Comparison of ENCODE assay signal across 21 cellular contexts in genomic region chr3:61146010-61146569, GRCh38.
DNase-seq lines count a peak whose midpoint lies in the region; ATAC-seq lines count a peak whose summit lies in the region.
"Had no signal": no experiment of that assay in that cellular context is flagged by ENCODE, and none has a peak within 500 bp of the region (broad histone marks: within the 10 kb centered on the region; RNA-seq: fewer than 3 reads in every experiment).

No MANE protein-coding gene starts in this region.

- peaks cover 7 to 9% of the 10 kb centered on the region in 2 donors for H3K9me3 Mint-ChIP-seq in stimulated activated naive CD8-positive, alpha-beta T cell treated with anti-CD3 and anti-CD28 coated beads, Interleukin-15, amount 100 ng/mL, for 72 hours
- H3K9me3 Mint-ChIP-seq: activated naive CD4-positive, alpha-beta T cell treated with anti-CD3 and anti-CD28 coated beads, Interleukin-2, amount 50 U/mL, for 72 hours had no signal

- no peak overlapping the region for H3K9ac ChIP-seq in endocrine pancreas (ENCODE audit: control insufficient read depth, insufficient read depth, low read length)

- ATAC-seq in GM18870 (IDR thresholded peaks at IDR 0.05; ENCODE audit: unreplicated experiment) (peak; percentile 77), HG02798 (IDR thresholded peaks at IDR 0.05; ENCODE audit: poor library complexity, unreplicated experiment) (peak; percentile 39)
- no peak for ATAC-seq in stimulated activated naive CD8-positive, alpha-beta T cell treated with anti-CD3 and anti-CD28 coated beads, Interleukin-15, amount 100 ng/mL, for 72 hours
- ATAC-seq: activated naive CD4-positive, alpha-beta T cell treated with anti-CD3 and anti-CD28 coated beads, Interleukin-2, amount 50 U/mL, for 72 hours; stimulated activated naive CD8-positive, alpha-beta T cell treated with anti-CD3 and anti-CD28 coated beads, Interleukin-15, Interleukin-2, amounts not matched to agents 100 U/mL and 50 U/mL, for 24 hours had no signal

- H3K9me3 ChIP-seq in endocrine pancreas (ENCODE audit: control insufficient read depth, low read length): no peaks in the 10 kb centered on the region
- H3K9me3 ChIP-seq: ascending aorta had no signal

- no peaks in the 10 kb centered on the region for H3K4me1 Mint-ChIP-seq in stimulated activated naive CD8-positive, alpha-beta T cell treated with anti-CD3 and anti-CD28 coated beads, Interleukin-15, amount 100 ng/mL, for 72 hours
- H3K4me1 Mint-ChIP-seq: CD8-positive, alpha-beta memory T cell; central memory CD8-positive, alpha-beta T cell had no signal

- peak overlapping the region; percentile 75 for H3K4me3 ChIP-seq in endocrine pancreas (ENCODE audit: control insufficient read depth, insufficient read depth, low read length)
- H3K4me3 ChIP-seq: ascending aorta, lung, tibial nerve had no signal

- peaks cover 13% of the 10 kb centered on the region for H3K4me1 ChIP-seq in endocrine pancreas (ENCODE audit: control insufficient read depth, insufficient read depth, low read length)
- H3K4me1 ChIP-seq: ascending aorta, tibial nerve had no signal

- H3K27me3 ChIP-seq in endocrine pancreas (ENCODE audit: control insufficient read depth, insufficient read depth, low read length): no peaks in the 10 kb centered on the region
- H3K27me3 ChIP-seq: ascending aorta, tibial nerve had no signal

- no peak overlapping the region for H3K4me3 Mint-ChIP-seq in stimulated activated naive CD8-positive, alpha-beta T cell treated with anti-CD3 and anti-CD28 coated beads, Interleukin-15, amount 100 ng/mL, for 72 hours
- H3K4me3 Mint-ChIP-seq: CD8-positive, alpha-beta memory T cell; central memory CD8-positive, alpha-beta T cell had no signal

- H3K27ac Mint-ChIP-seq in stimulated activated naive CD8-positive, alpha-beta T cell treated with anti-CD3 and anti-CD28 coated beads, Interleukin-15, amount 100 ng/mL, for 72 hours: no peak overlapping the region
- H3K27ac Mint-ChIP-seq: activated naive CD4-positive, alpha-beta T cell treated with anti-CD3 and anti-CD28 coated beads, Interleukin-2, amount 50 U/mL, for 72 hours; CD8-positive, alpha-beta memory T cell had no signal

- no peaks in the 10 kb centered on the region for H3K27me3 Mint-ChIP-seq in stimulated activated naive CD8-positive, alpha-beta T cell treated with anti-CD3 and anti-CD28 coated beads, Interleukin-15, amount 100 ng/mL, for 72 hours
- H3K27me3 Mint-ChIP-seq: central memory CD8-positive, alpha-beta T cell had no signal

- peak; percentile 17 to 22 for DNase-seq in NCI-H446 (lab: John Stamatoyannopoulos, UW)
- DNase-seq in stimulated activated naive CD8-positive, alpha-beta T cell treated with anti-CD3 and anti-CD28 coated beads, Interleukin-15, amount 100 ng/mL, for 72 hours: no peak
- DNase-seq in T1000 (lab: John Stamatoyannopoulos, UW): no peak
- DNase-seq in SIG-M5 treated with dmso at 0.1 percent for 504 hours (lab: John Stamatoyannopoulos, UW; ENCODE audit: unreplicated experiment): no peak
- DNase-seq: CD8-positive, alpha-beta memory T cell; DMS79 treated with DMSO at 0.1 percent for 48 hours; hippocampal formation; Karpas-422; NCI-H1048; NCI-H226; small intestine; stimulated activated CD4-positive, alpha-beta T cell treated with anti-CD3 and anti-CD28 coated beads, Interleukin-2, amount 100 ng/mL, for 48 hours; stimulated activated naive CD8-positive, alpha-beta T cell treated with anti-CD3 and anti-CD28 coated beads, Interleukin-15, Interleukin-2, amounts not matched to agents 100 U/mL and 50 U/mL, for 24 hours had no signal

- H3K36me3 ChIP-seq in endocrine pancreas (ENCODE audit: control insufficient read depth, insufficient read depth, low read length): no peaks in the 10 kb centered on the region
- H3K36me3 ChIP-seq: ascending aorta, tibial nerve had no signal

Comparison
In these comparisons a context has a peak if more than half of its experiments do, and no peak if none do; other contexts are left out.
1. DNase-seq: peak in NCI-H446 (2 of 2); none in stimulated activated naive CD8-positive, alpha-beta T cell treated with anti-CD3 and anti-CD28 coated beads, Interleukin-15, amount 100 ng/mL, for 72 hours (0 of 2), T1000 (single experiment) and SIG-M5 treated with dmso at 0.1 percent for 504 hours (single experiment).